ENCODE assay signal across 12 cellular contexts in the genomic region with DNA sequence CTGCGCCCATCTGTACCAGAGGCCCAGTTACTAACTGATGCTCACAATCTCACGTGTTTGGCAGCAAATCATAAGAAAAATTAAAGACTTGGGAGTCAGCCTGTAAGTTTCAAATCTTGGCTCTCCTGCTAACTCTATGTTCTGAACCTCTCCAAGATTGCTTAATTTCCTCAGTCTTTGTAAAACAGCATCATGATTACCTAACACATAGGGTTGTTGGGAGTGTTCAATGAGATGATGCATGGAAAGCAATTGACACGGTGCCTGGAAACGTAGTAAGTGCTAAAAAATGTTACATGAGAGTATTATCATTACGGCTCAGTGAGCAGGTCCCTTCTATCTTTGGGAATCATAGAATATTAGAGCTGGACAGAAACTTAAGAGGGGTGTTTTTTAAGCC.
DNase-seq lines count a peak whose midpoint lies in the region; ATAC-seq, FAIRE-seq and TF ChIP-seq lines count a peak whose summit lies in the region.
"Had no signal": no experiment of that assay in that cellular context is flagged by ENCODE, and none has a peak within 500 bp of the region (broad histone marks: within the 10 kb centered on the region; RNA-seq: fewer than 3 reads in every experiment).

No MANE protein-coding gene starts in this region.

- CTCF ChIA-PET in AG04450 (lab: Charles Lee) = interaction anchor here (0.5 to 2.5 kb wide), 2 partner anchors 491 to 764 kb away, joined by 3 to 8 read pairs; no protein-coding TSS in a partner anchor

- ATAC-seq in left ventricle myocardium superior = peak; percentile 79
- ATAC-seq: HepG2 had no signal

- H3K27ac ChIP-seq in AG04450 (ENCODE audit: low read depth, low read length) (no peak overlapping the region), esophagus squamous epithelium (no peak overlapping the region)

- 42 to 44% methylated on average over 5 of the region's 5 CpGs for WGBS in esophagus squamous epithelium, 2 donors

- intact Hi-C loops in left ventricle myocardium superior (cut with micrococcal nuclease) = loop anchor here (10.0 kb wide), 1 partner anchor 221 kb away; no protein-coding TSS in a partner anchor
- intact Hi-C loops in esophagus squamous epithelium (cut with DNase I) = no loop called here

- POLR2A ChIA-PET in AG04450 (lab: Yijun Ruan, JAX) = no interaction called here

- no peak for FAIRE-seq in bronchial epithelial cell (lab: Jason Lieb, UNC)
- FAIRE-seq: endothelial cell of umbilical vein, HepG2 had no signal

- DNase-seq in AG04450 (ENCODE audit: low read depth, low spot score) (peak; percentile 30), HT1080 (ENCODE audit: low read depth) (peak; percentile 13), bronchial epithelial cell (ENCODE audit: low read depth) (peak; percentile 74), left ventricle myocardium superior (no peak), esophagus squamous epithelium (lab: John Stamatoyannopoulos, UW) (no peak), DMS53 treated with DMSO at 0.1 percent for 48 hours (lab: John Stamatoyannopoulos, UW; ENCODE audit: unreplicated experiment) (no peak), foreskin melanocyte (no peak)
- no peak for DNase-seq in activated effector memory CD4-positive, alpha-beta T cell treated with anti-CD3 and anti-CD28 coated beads, Interleukin-2, amount 50 U/mL, for 16 hours
- DNase-seq: activated CD8-positive, alpha-beta memory T cell treated with anti-CD3 and anti-CD28 coated beads for 24 hours; NCI-H1092 treated with DMSO at 0.1 percent for 48 hours had no signal

- H3K27me3 ChIP-seq in AG04450 (ENCODE audit: control insufficient read depth, insufficient read depth, low read length) (no peaks in the 10 kb centered on the region), bronchial epithelial cell (ENCODE audit: control insufficient read depth, insufficient read depth, low read length) (no peaks in the 10 kb centered on the region), esophagus squamous epithelium (no peaks in the 10 kb centered on the region)

- TF ChIP-seq CTCF in AG04450 (IDR thresholded peaks at IDR 0.05; ENCODE audit: low read depth, low read length) = no peak
- no peak for TF ChIP-seq CTCF in bronchial epithelial cell (IDR thresholded peaks at IDR 0.05; ENCODE audit: insufficient read depth, low read length, severe bottlenecking)
- no peak for TF ChIP-seq CTCF in esophagus squamous epithelium (IDR thresholded peaks at IDR 0.05)

- H3K4me1 ChIP-seq in esophagus squamous epithelium = peaks cover 0 to 16% (median 10%) of the 10 kb centered on the region in 3 donors

- H3K9me3 ChIP-seq in AG04450 (ENCODE audit: control insufficient read depth, insufficient read depth, low read length) (no peaks in the 10 kb centered on the region), esophagus squamous epithelium (no peaks in the 10 kb centered on the region)

- no peak overlapping the region for H3K4me3 ChIP-seq in AG04450 (ENCODE audit: low read depth, low read length)
- no peak overlapping the region for H3K4me3 ChIP-seq in bronchial epithelial cell (ENCODE audit: low read depth, low read length)
- H3K4me3 ChIP-seq in esophagus squamous epithelium = no peak overlapping the region

- TF ChIP-seq POLR2A in esophagus squamous epithelium (IDR thresholded peaks at IDR 0.05) = no peak

- H3K36me3 ChIP-seq in bronchial epithelial cell (ENCODE audit: control insufficient read depth, insufficient read depth, low read length) (no peaks in the 10 kb centered on the region), esophagus squamous epithelium (no peaks in the 10 kb centered on the region)

Comparison
In these comparisons a context has a peak if more than half of its experiments do, and no peak if none do; other contexts are left out.
1. DNase-seq: peak in AG04450 (single experiment), HT1080 (single experiment) and bronchial epithelial cell (single experiment); none in left ventricle myocardium superior (single experiment), esophagus squamous epithelium (single experiment), activated effector memory CD4-positive, alpha-beta T cell treated with anti-CD3 and anti-CD28 coated beads, Interleukin-2, amount 50 U/mL, for 16 hours (single experiment), DMS53 treated with DMSO at 0.1 percent for 48 hours (single experiment) and foreskin melanocyte (single experiment).